ENCODE assay signal across 12 cellular contexts in genomic region chr20:45867811-45868176, GRCh38. TPM values are rescaled to one million over a fixed set of nuclear protein-coding genes. Genes with fewer than 3 reads are reported as not detected.
DNase-seq lines count a peak whose midpoint lies in the region; ATAC-seq and TF ChIP-seq lines count a peak whose summit lies in the region.
"Had no signal": no experiment of that assay in that cellular context is flagged by ENCODE, and none has a peak within 500 bp of the region (broad histone marks: within the 10 kb centered on the region; RNA-seq: fewer than 3 reads in every experiment).

No MANE protein-coding gene starts in this region.

- no peak overlapping the region for H3K4me3 Mint-ChIP-seq in activated CD4-positive, alpha-beta T cell treated with anti-CD3 and anti-CD28 coated beads, Interleukin-2, amount 10 ng/mL, durations not matched to agents 24 days and 14 days
- H3K4me3 Mint-ChIP-seq: activated CD4-positive, alpha-beta memory T cell treated with anti-CD3 and anti-CD28 coated beads, Interleukin-2, amount 10 ng/mL, durations not matched to agents 7 days and 5 days; neural crest cell had no signal

- H3K27ac Mint-ChIP-seq in activated CD4-positive, alpha-beta T cell treated with anti-CD3 and anti-CD28 coated beads, Interleukin-2, amount 10 ng/mL, durations not matched to agents 24 days and 14 days, result no peak overlapping the region
- H3K27ac Mint-ChIP-seq: activated CD4-positive, alpha-beta memory T cell treated with anti-CD3 and anti-CD28 coated beads, Interleukin-2, amount 10 ng/mL, durations not matched to agents 7 days and 5 days; activated naive CD4-positive, alpha-beta T cell treated with anti-CD3 and anti-CD28 coated beads, Interleukin-2, amount 50 U/mL, for 72 hours had no signal

- intact Hi-C loops in activated CD4-positive, alpha-beta T cell treated with anti-CD3 and anti-CD28 coated beads, Interleukin-2, amount 10 ng/mL, durations not matched to agents 24 days and 14 days (cut with micrococcal nuclease), result no loop called here

- no peaks in the 10 kb centered on the region for H3K9me3 Mint-ChIP-seq in activated CD4-positive, alpha-beta T cell treated with anti-CD3 and anti-CD28 coated beads, Interleukin-2, amount 10 ng/mL, durations not matched to agents 24 days and 14 days
- H3K9me3 Mint-ChIP-seq: activated CD4-positive, alpha-beta memory T cell treated with anti-CD3 and anti-CD28 coated beads, Interleukin-2, amount 10 ng/mL, durations not matched to agents 7 days and 5 days; activated naive CD4-positive, alpha-beta T cell treated with anti-CD3 and anti-CD28 coated beads, Interleukin-2, amount 50 U/mL, for 72 hours; neural crest cell had no signal

- H3K27me3 Mint-ChIP-seq in activated CD4-positive, alpha-beta T cell treated with anti-CD3 and anti-CD28 coated beads, Interleukin-2, amount 10 ng/mL, durations not matched to agents 24 days and 14 days, result no peaks in the 10 kb centered on the region
- H3K27me3 Mint-ChIP-seq: activated CD4-positive, alpha-beta memory T cell treated with anti-CD3 and anti-CD28 coated beads, Interleukin-2, amount 10 ng/mL, durations not matched to agents 7 days and 5 days had no signal

- in situ Hi-C loops in Caki2 (cut with HindIII; ENCODE audit: low pct_unique_long_range_greater_than_20kb, low sequenced_read_pairs), result no loop called here

- DNase-seq in Caki2 (ENCODE audit: low read depth), result peak; percentile 36
- DNase-seq in iris pigment epithelial cell (ENCODE audit: low read depth), result peak; percentile 73
- no peak for DNase-seq in iPS-NIHi11 (ENCODE audit: low spot score)
- no peak for DNase-seq in activated CD4-positive, alpha-beta T cell treated with anti-CD3 and anti-CD28 coated beads, Interleukin-2, amount 10 ng/mL, durations not matched to agents 24 days and 14 days
- DNase-seq in iPS-NIHi7 (ENCODE audit: extremely low spot score), result no peak
- DNase-seq: activated CD4-positive, alpha-beta memory T cell treated with anti-CD3 and anti-CD28 coated beads, Interleukin-2, amount 10 ng/mL, durations not matched to agents 7 days and 5 days; BE2C; H7; NCI-H524 treated with DMSO at 0.1 percent for 48 hours had no signal

- H3K4me1 Mint-ChIP-seq in activated CD4-positive, alpha-beta T cell treated with anti-CD3 and anti-CD28 coated beads, Interleukin-2, amount 10 ng/mL, durations not matched to agents 24 days and 14 days, result no peaks in the 10 kb centered on the region
- H3K4me1 Mint-ChIP-seq: activated CD4-positive, alpha-beta memory T cell treated with anti-CD3 and anti-CD28 coated beads, Interleukin-2, amount 10 ng/mL, durations not matched to agents 7 days and 5 days; neural crest cell had no signal

- peak; percentile 84 for ATAC-seq in SK-N-SH treated with all-trans-retinoic acid at 6 μM for 48 hours
- ATAC-seq: activated naive CD4-positive, alpha-beta T cell treated with anti-CD3 and anti-CD28 coated beads, Interleukin-2, amount 50 U/mL, for 72 hours had no signal

- peaks cover 7% of the 10 kb centered on the region for H3K36me3 Mint-ChIP-seq in activated CD4-positive, alpha-beta T cell treated with anti-CD3 and anti-CD28 coated beads, Interleukin-2, amount 10 ng/mL, durations not matched to agents 24 days and 14 days (ENCODE audit: low read depth)

TF ChIP-seq in SK-N-SH treated with all-trans-retinoic acid at 6 μM for 48 hours, 23 proteins besides CTCF, POLR2A, EP300 and RAD21:
- no peak for TF ChIP-seq BACH2 (CRISPR knock-in tag; IDR thresholded peaks at IDR 0.05; ENCODE audit: borderline replicate concordance)
- TF ChIP-seq CREB5 (CRISPR knock-in tag; IDR thresholded peaks at IDR 0.05; ENCODE audit: low read depth), result no peak
- TF ChIP-seq ISL1 (CRISPR knock-in tag; IDR thresholded peaks at IDR 0.05), result peak; percentile 80
- TF ChIP-seq SNAI2 (CRISPR knock-in tag; IDR thresholded peaks at IDR 0.05), result no peak
TF ChIP-seq in SK-N-SH treated with all-trans-retinoic acid at 6 μM for 48 hours: peak in this region for 1.

RNA-seq across cellular contexts. Expression of gene ZSWIM3, which starts 10.4 kb away (rescaled TPM):
- 4.3 and 5.8 TPM in 2 replicates for total RNA-seq in Caki2 (2014; rRNA removed; shearing (Covaris generic); ENCODE audit: low replicate concordance)
- total RNA-seq in activated CD4-positive, alpha-beta T cell treated with anti-CD3 and anti-CD28 coated beads, Interleukin-2, amount 10 ng/mL, durations not matched to agents 24 days and 14 days, result 5.5 and 6.0 TPM in 2 replicates

RNA-seq across cellular contexts. Expression of gene ACOT8, which starts 10.6 kb away (rescaled TPM):
- total RNA-seq in Caki2 (2014; rRNA removed; shearing (Covaris generic); ENCODE audit: low replicate concordance), result 43.3 and 48.7 TPM in 2 replicates
- 27.6 and 28.5 TPM in 2 replicates for total RNA-seq in activated CD4-positive, alpha-beta T cell treated with anti-CD3 and anti-CD28 coated beads, Interleukin-2, amount 10 ng/mL, durations not matched to agents 24 days and 14 days

RNA-seq across cellular contexts. Expression of gene ZSWIM1, which starts 13.2 kb away (rescaled TPM):
- 6.3 and 9.8 TPM in 2 replicates for total RNA-seq in Caki2 (2014; rRNA removed; shearing (Covaris generic); ENCODE audit: low replicate concordance)
- total RNA-seq in activated CD4-positive, alpha-beta T cell treated with anti-CD3 and anti-CD28 coated beads, Interleukin-2, amount 10 ng/mL, durations not matched to agents 24 days and 14 days, result 9.4 and 10.4 TPM in 2 replicates

RNA-seq across cellular contexts. Expression of gene SPATA25, which starts 19.6 kb away (rescaled TPM):
- total RNA-seq in Caki2 (2014; rRNA removed; shearing (Covaris generic); ENCODE audit: low replicate concordance), result 0.43 TPM in 1 of 2 replicates, not detected in the other
- total RNA-seq in activated CD4-positive, alpha-beta T cell treated with anti-CD3 and anti-CD28 coated beads, Interleukin-2, amount 10 ng/mL, durations not matched to agents 24 days and 14 days, result 0.47 and 1.8 TPM in 2 replicates

RNA-seq across cellular contexts. Expression of gene NEURL2, which starts 23.2 kb away (rescaled TPM):
- 3.4 and 5.2 TPM in 2 replicates for total RNA-seq in Caki2 (2014; rRNA removed; shearing (Covaris generic); ENCODE audit: low replicate concordance)
- 2.0 and 2.4 TPM in 2 replicates for total RNA-seq in activated CD4-positive, alpha-beta T cell treated with anti-CD3 and anti-CD28 coated beads, Interleukin-2, amount 10 ng/mL, durations not matched to agents 24 days and 14 days

Comparison
In these comparisons a context has a peak if more than half of its experiments do, and no peak if none do; other contexts are left out.
1. DNase-seq: peak in Caki2 (single experiment) and iris pigment epithelial cell (single experiment); none in iPS-NIHi11 (single experiment), activated CD4-positive, alpha-beta T cell treated with anti-CD3 and anti-CD28 coated beads, Interleukin-2, amount 10 ng/mL, durations not matched to agents 24 days and 14 days (single experiment) and iPS-NIHi7 (single experiment).